Comparison of ENCODE assay signal across 25 cellular contexts in genomic region chr1:178796013-178796412, GRCh38.
"Had no signal": no experiment of that assay in that cellular context is flagged by ENCODE, and none has a peak within 500 bp of the region (broad histone marks: within the 10 kb centered on the region; RNA-seq: fewer than 3 reads in every experiment).

No MANE protein-coding gene starts in this region.

- H3K4me2 ChIP-seq: SK-N-SH had no signal

- H3K27me3 Mint-ChIP-seq: activated CD4-positive, alpha-beta memory T cell treated with anti-CD3 and anti-CD28 coated beads, Interleukin-2, amount 10 ng/mL, durations not matched to agents 7 days and 5 days; activated CD4-positive, alpha-beta T cell treated with anti-CD3 and anti-CD28 coated beads for 36 hours; activated naive CD4-positive, alpha-beta T cell treated with anti-CD3 and anti-CD28 coated beads, Interleukin-2, amount 10 ng/mL, durations not matched to agents 7 days and 5 days; activated naive CD8-positive, alpha-beta T cell treated with anti-CD3 and anti-CD28 coated beads for 36 hours had no signal

- H3K36me3 ChIP-seq: brain microvascular endothelial cell, cardiac muscle cell had no signal

- H3K27ac ChIP-seq: brain microvascular endothelial cell, cardiac muscle cell, Peyer's patch, RWPE1, SJCRH30, VCaP had no signal

- H3K4me3 Mint-ChIP-seq: activated CD4-positive, alpha-beta memory T cell treated with anti-CD3 and anti-CD28 coated beads, Interleukin-2, amount 10 ng/mL, durations not matched to agents 7 days and 5 days; activated CD4-positive, alpha-beta T cell treated with anti-CD3 and anti-CD28 coated beads for 36 hours; activated naive CD4-positive, alpha-beta T cell treated with anti-CD3 and anti-CD28 coated beads, Interleukin-2, amount 10 ng/mL, durations not matched to agents 7 days and 5 days; activated naive CD8-positive, alpha-beta T cell treated with anti-CD3 and anti-CD28 coated beads for 36 hours; activated T-cell treated with anti-CD3 and anti-CD28 coated beads, Interleukin-2, amount 50 U/mL, for 72 hours; T-helper 2 cell treated with Interferon-gamma antibody and Interleukin-4, amounts not matched to agents 5 μg/mL and 100 μg/mL, for 36 hours had no signal

- H3K4me1 Mint-ChIP-seq: activated CD4-positive, alpha-beta memory T cell treated with anti-CD3 and anti-CD28 coated beads, Interleukin-2, amount 10 ng/mL, durations not matched to agents 7 days and 5 days; activated CD4-positive, alpha-beta T cell treated with anti-CD3 and anti-CD28 coated beads for 36 hours; activated naive CD4-positive, alpha-beta T cell treated with anti-CD3 and anti-CD28 coated beads, Interleukin-2, amount 10 ng/mL, durations not matched to agents 7 days and 5 days had no signal

- H3K27me3 ChIP-seq: brain microvascular endothelial cell, cardiac muscle cell, Peyer's patch, SJCRH30 had no signal

- H3K4me1 ChIP-seq: Peyer's patch, SJCRH30 had no signal

- H3K9me3 Mint-ChIP-seq: activated CD4-positive, alpha-beta memory T cell treated with anti-CD3 and anti-CD28 coated beads, Interleukin-2, amount 10 ng/mL, durations not matched to agents 7 days and 5 days; activated T-cell treated with anti-CD3 and anti-CD28 coated beads, Interleukin-2, amount 50 U/mL, for 72 hours; activated T-helper 2 cell treated with anti-CD3 and anti-CD28 coated beads, Interferon-gamma antibody, Interleukin-2, Interleukin-4, amounts not matched to agents 10 μg/mL and 5 μg/mL and 100 μg/mL, durations not matched to agents 14 hours and 24 hours and 36 hours; T-helper 2 cell treated with Interferon-gamma antibody and Interleukin-4, amounts not matched to agents 5 μg/mL and 100 μg/mL, for 36 hours had no signal

- H3K9ac ChIP-seq: SK-N-SH had no signal

- DNase-seq: activated CD4-positive, alpha-beta memory T cell treated with anti-CD3 and anti-CD28 coated beads, Interleukin-2, amount 10 ng/mL, durations not matched to agents 7 days and 5 days; activated CD4-positive, alpha-beta T cell treated with anti-CD3 and anti-CD28 coated beads for 36 hours; activated CD4-positive, alpha-beta T cell treated with anti-CD3 and anti-CD28 coated beads, Interleukin-2, amount 50 U/mL, for 1 hour; activated gamma-delta T cell treated with Interleukin-2 at 50 U/mL for 16 hours; activated naive CD4-positive, alpha-beta T cell treated with anti-CD3 and anti-CD28 coated beads, Interleukin-2, amount 10 ng/mL, durations not matched to agents 7 days and 5 days; activated naive CD8-positive, alpha-beta T cell treated with anti-CD3 and anti-CD28 coated beads for 36 hours; activated T-cell treated with anti-CD3 and anti-CD28 coated beads, Interleukin-2, amount 50 U/mL, for 72 hours; brain microvascular endothelial cell; KBM-7; NCI-H1105 treated with DMSO at 0.1 percent for 48 hours; NCI-H1436 treated with DMSO at 0.1 percent for 48 hours; NCI-H187; NCI-H2081; NCI-H510A treated with DMSO at 0.1 percent for 48 hours; NCI-H69; Peyer's patch; Right ventricle myocardium superior; SJCRH30; SK-N-SH; SW 1271 had no signal

- H3K9me2 ChIP-seq: SK-N-SH had no signal

- H3K36me3 Mint-ChIP-seq: activated naive CD4-positive, alpha-beta T cell treated with anti-CD3 and anti-CD28 coated beads, Interleukin-2, amount 10 ng/mL, durations not matched to agents 7 days and 5 days had no signal

- H3K4me3 ChIP-seq: cardiac muscle cell, Peyer's patch, SJCRH30 had no signal

- H3K9me3 ChIP-seq: Peyer's patch, SK-N-SH had no signal

- ATAC-seq: activated CD4-positive, alpha-beta T cell treated with anti-CD3 and anti-CD28 coated beads for 36 hours; activated T-cell treated with anti-CD3 and anti-CD28 coated beads, Interleukin-2, amount 50 U/mL, for 72 hours had no signal

- H3K27ac Mint-ChIP-seq: activated CD4-positive, alpha-beta memory T cell treated with anti-CD3 and anti-CD28 coated beads, Interleukin-2, amount 10 ng/mL, durations not matched to agents 7 days and 5 days; activated CD4-positive, alpha-beta T cell treated with anti-CD3 and anti-CD28 coated beads for 36 hours; activated naive CD4-positive, alpha-beta T cell treated with anti-CD3 and anti-CD28 coated beads, Interleukin-2, amount 10 ng/mL, durations not matched to agents 7 days and 5 days; activated naive CD8-positive, alpha-beta T cell treated with anti-CD3 and anti-CD28 coated beads for 36 hours; activated T-cell treated with anti-CD3 and anti-CD28 coated beads, Interleukin-2, amount 50 U/mL, for 72 hours; activated T-helper 2 cell treated with anti-CD3 and anti-CD28 coated beads, Interferon-gamma antibody, Interleukin-2, Interleukin-4, amounts not matched to agents 10 μg/mL and 5 μg/mL and 100 μg/mL, durations not matched to agents 14 hours and 24 hours and 36 hours; T-helper 2 cell treated with Interferon-gamma antibody and Interleukin-4, amounts not matched to agents 5 μg/mL and 100 μg/mL, for 36 hours had no signal
